1 cellular context compared by ENCODE assay signal in the genomic region with DNA sequence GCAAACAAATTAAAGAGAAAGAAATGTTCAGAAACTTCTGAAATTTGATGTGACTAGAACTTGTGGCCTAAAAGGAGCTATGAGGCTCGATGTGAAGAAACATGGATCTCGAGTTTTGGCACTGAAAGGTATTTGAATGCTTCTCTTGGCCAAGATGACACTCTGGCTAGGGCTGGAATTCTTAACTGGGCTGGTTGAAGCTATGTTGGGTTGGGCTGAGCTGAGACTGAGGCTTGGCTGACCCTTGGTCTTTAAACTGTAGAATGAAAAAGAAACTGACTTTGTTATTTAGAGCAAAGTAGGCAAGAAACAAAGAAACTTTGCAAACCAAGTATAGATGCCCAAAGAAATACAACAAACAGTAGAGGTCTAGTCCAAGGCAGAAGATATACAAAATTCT.
TF ChIP-seq lines count a peak whose summit lies in the region.

No MANE protein-coding gene starts in this region.

TF ChIP-seq in IMR-90, 13 proteins besides CTCF, POLR2A, EP300 and RAD21:
- no peak for TF ChIP-seq FOS (IDR thresholded peaks at IDR 0.05; ENCODE audit: low read depth, low read length)
